17 cellular contexts compared by ENCODE assay signal in genomic region chrX:150896632-150897031, GRCh38. TPM values are rescaled to one million over a fixed set of nuclear protein-coding genes. Genes with fewer than 3 reads are reported as not detected.
DNase-seq lines count a peak whose midpoint lies in the region; ATAC-seq and TF ChIP-seq lines count a peak whose summit lies in the region.
"Had no signal": no experiment of that assay in that cellular context is flagged by ENCODE, and none has a peak within 500 bp of the region (broad histone marks: within the 10 kb centered on the region; RNA-seq: fewer than 3 reads in every experiment).

No MANE protein-coding gene starts in this region.

- H3K4me2 ChIP-seq in Karpas-422 (ENCODE audit: low read depth, low read length, poor library complexity, severe bottlenecking) (peak overlapping the region; percentile 81), mammary epithelial cell (ENCODE audit: insufficient read depth, low read depth, low read length) (peak overlapping the region; percentile 61)

- no peaks in the 10 kb centered on the region for H3K79me2 ChIP-seq in Karpas-422 (ENCODE audit: low read length)
- H3K79me2 ChIP-seq in mammary epithelial cell (ENCODE audit: insufficient read depth, low read length) = peaks cover 44% of the 10 kb centered on the region

- dilution Hi-C loops in mammary epithelial cell (cut with HindIII; ENCODE audit: low sequenced_read_pairs) = loop anchor here (10.0 kb wide), 1 partner anchor 72 kb away; no protein-coding TSS in a partner anchor

- ATAC-seq in stimulated activated effector memory CD8-positive, alpha-beta T cell treated with anti-CD3 and anti-CD28 coated beads, Interleukin-12 subunit alpha, Interleukin-12 subunit beta, amount 100 ng/mL, for 72 hours = no peak
- no peak for ATAC-seq in psoas muscle
- ATAC-seq: GM12878, HCT116, Right ventricle myocardium inferior had no signal

- CTCF ChIA-PET in MCF 10A (lab: Yijun Ruan, JAX) = interaction anchor here (0.8 kb wide), 1 partner anchor 186 kb away, joined by 3 read pairs; no protein-coding TSS in a partner anchor
- CTCF ChIA-PET in mammary epithelial cell (lab: Charles Lee; ENCODE audit: low non-redundant PET) = no interaction called here

- no peaks in the 10 kb centered on the region for H3K9me2 ChIP-seq in Karpas-422 (replicated peaks; ENCODE audit: insufficient read depth, low read length)

- peak overlapping the region; percentile 67 for H3K4me3 Mint-ChIP-seq in MCF 10A (ENCODE audit: unreplicated experiment)
- peak overlapping the region; percentile 76 for H3K4me3 Mint-ChIP-seq in stimulated activated effector memory CD8-positive, alpha-beta T cell treated with anti-CD3 and anti-CD28 coated beads, Interleukin-12 subunit alpha, Interleukin-12 subunit beta, amount 100 ng/mL, for 72 hours

- no TSS peak for BruUV-seq in MCF 10A (replicated peaks; lab: Mats Ljungman, UMichigan)
- no TSS peak for BruUV-seq in mammary epithelial cell (replicated peaks; lab: Mats Ljungman, UMichigan)

- TF ChIP-seq POLR2A in breast epithelium (IDR thresholded peaks at IDR 0.05) (no peak), prostate gland (IDR thresholded peaks at IDR 0.05) (no peak)

- H2AFZ ChIP-seq in Karpas-422 (ENCODE audit: low read length) (no peak overlapping the region), mammary epithelial cell (ENCODE audit: low read depth, low read length) (no peak overlapping the region)
- H2AFZ ChIP-seq: PC-9 had no signal

- H3K36me3 Mint-ChIP-seq in MCF 10A (ENCODE audit: insufficient read depth, unreplicated experiment) = peaks cover 5% of the 10 kb centered on the region
- H3K36me3 Mint-ChIP-seq in stimulated activated effector memory CD8-positive, alpha-beta T cell treated with anti-CD3 and anti-CD28 coated beads, Interleukin-12 subunit alpha, Interleukin-12 subunit beta, amount 100 ng/mL, for 72 hours = no peaks in the 10 kb centered on the region

- H4K20me1 ChIP-seq in Karpas-422 (ENCODE audit: insufficient read depth, low read depth, low read length) = peaks cover 5% of the 10 kb centered on the region; the same call in 1 of the 2 replicates
- H4K20me1 ChIP-seq in mammary epithelial cell (ENCODE audit: insufficient read depth, low read length) = no peaks in the 10 kb centered on the region

- no peaks in the 10 kb centered on the region for H3K4me1 Mint-ChIP-seq in MCF 10A (ENCODE audit: insufficient read depth, unreplicated experiment)
- H3K4me1 Mint-ChIP-seq in stimulated activated effector memory CD8-positive, alpha-beta T cell treated with anti-CD3 and anti-CD28 coated beads, Interleukin-12 subunit alpha, Interleukin-12 subunit beta, amount 100 ng/mL, for 72 hours = peaks cover 10% of the 10 kb centered on the region

- no peak overlapping the region for H3K27ac Mint-ChIP-seq in MCF 10A (ENCODE audit: low read depth, unreplicated experiment)
- no peak overlapping the region for H3K27ac Mint-ChIP-seq in stimulated activated effector memory CD8-positive, alpha-beta T cell treated with anti-CD3 and anti-CD28 coated beads, Interleukin-12 subunit alpha, Interleukin-12 subunit beta, amount 100 ng/mL, for 72 hours

- H3K36me3 ChIP-seq in breast epithelium (no peaks in the 10 kb centered on the region), Karpas-422 (ENCODE audit: insufficient read depth, low read length) (no peaks in the 10 kb centered on the region), mammary epithelial cell (ENCODE audit: insufficient read depth, low read length) (no peaks in the 10 kb centered on the region), prostate gland (no peaks in the 10 kb centered on the region), psoas muscle (ENCODE audit: insufficient read depth in 1 of 2, low read depth in 1 of 2) (no peaks in the 10 kb centered on the region)

- H3K9ac ChIP-seq in Karpas-422 (ENCODE audit: low read length) = no peak overlapping the region
- H3K9ac ChIP-seq in mammary epithelial cell (ENCODE audit: insufficient read depth, low read length) = no peak overlapping the region

- no peaks in the 10 kb centered on the region for H3K27me3 Mint-ChIP-seq in MCF 10A (ENCODE audit: insufficient read depth, unreplicated experiment)

- intact Hi-C loops in MCF 10A (cut with micrococcal nuclease) = loop anchor here (5.0 kb wide), 1 partner anchor 54 kb away; no protein-coding TSS in a partner anchor
- intact Hi-C loops in breast epithelium (cut with DNase I; ENCODE audit: low total_unique reads) = no loop called here
- intact Hi-C loops in mammary epithelial cell (cut with micrococcal nuclease) = no loop called here
- intact Hi-C loops in prostate gland (cut with DNase I) = no loop called here
- intact Hi-C loops in psoas muscle (cut with DNase I) = loop anchor here in 1 of 2 donors (10.0 kb wide), 1 partner anchor 122 kb away; no protein-coding TSS in a partner anchor

- in situ Hi-C loops in mammary epithelial cell (cut with MboI; ENCODE audit: low sequenced_read_pairs in 2 of 2) = no loop called here

- no peak for TF ChIP-seq CTCF in MCF 10A (IDR thresholded peaks at IDR 0.05; ENCODE audit: unreplicated experiment)
- no peak for TF ChIP-seq CTCF in breast epithelium (IDR thresholded peaks at IDR 0.05)
- no peak for TF ChIP-seq CTCF in mammary epithelial cell (conservative IDR thresholded peaks at IDR 0.05 in 1 of 2, IDR thresholded peaks at IDR 0.05 in 1 of 2; ENCODE audit: extremely low read depth in 1 of 2, insufficient read depth in 1 of 2, low read depth in 1 of 2, low read length in 2 of 2)
- no peak for TF ChIP-seq CTCF in prostate gland (IDR thresholded peaks at IDR 0.05)
- TF ChIP-seq CTCF in psoas muscle (IDR thresholded peaks at IDR 0.05) = no peak

- H3K27me3 ChIP-seq in breast epithelium (peaks cover 0 to 19% of the 10 kb centered on the region in 2 donors), Karpas-422 (ENCODE audit: low read length) (no peaks in the 10 kb centered on the region), mammary epithelial cell (ENCODE audit: insufficient read depth, low read length) (no peaks in the 10 kb centered on the region), prostate gland (replicated peaks; ENCODE audit: insufficient read depth) (no peaks in the 10 kb centered on the region), psoas muscle (ENCODE audit: insufficient read depth in 3 of 3, low read length in 2 of 3) (no peaks in the 10 kb centered on the region)

- H3K4me3 ChIP-seq in breast epithelium = no peak overlapping the region
- H3K4me3 ChIP-seq in Karpas-422 (ENCODE audit: low read length) = no peak overlapping the region
- no peak overlapping the region for H3K4me3 ChIP-seq in mammary epithelial cell (replicated peaks in 1 of 3; ENCODE audit: insufficient read depth in 1 of 3, low read depth in 2 of 3, low read length in 3 of 3)
- no peak overlapping the region for H3K4me3 ChIP-seq in prostate gland
- no peak overlapping the region for H3K4me3 ChIP-seq in psoas muscle

- WGBS in mammary epithelial cell (ENCODE audit: low coverage, missing lambda C conversion rate) = 82% methylated on average over 6 of the region's 6 CpGs
- 94% methylated on average over 6 of the region's 6 CpGs for WGBS in prostate gland
- 80 to 93% (median 91%) methylated on average over 6 of the region's 6 CpGs for WGBS in psoas muscle, 3 donors

- POLR2A ChIA-PET in MCF 10A (lab: Yijun Ruan, JAX) = interaction anchor here (1.5 to 1.9 kb wide), 2 partner anchors 53 to 55 kb away, joined by 5 to 8 read pairs; no protein-coding TSS in a partner anchor

- H3K9me3 Mint-ChIP-seq in MCF 10A (ENCODE audit: unreplicated experiment) = no peaks in the 10 kb centered on the region
- no peaks in the 10 kb centered on the region for H3K9me3 Mint-ChIP-seq in stimulated activated effector memory CD8-positive, alpha-beta T cell treated with anti-CD3 and anti-CD28 coated beads, Interleukin-12 subunit alpha, Interleukin-12 subunit beta, amount 100 ng/mL, for 72 hours

- H3K27ac ChIP-seq in breast epithelium = no peak overlapping the region
- H3K27ac ChIP-seq in Karpas-422 (ENCODE audit: low read length) = no peak overlapping the region
- no peak overlapping the region for H3K27ac ChIP-seq in mammary epithelial cell (ENCODE audit: insufficient read depth, low read depth, low read length)
- H3K27ac ChIP-seq in prostate gland = no peak overlapping the region
- no peak overlapping the region for H3K27ac ChIP-seq in psoas muscle
- H3K27ac ChIP-seq: PC-9 had no signal

- H3K9me3 ChIP-seq in breast epithelium (no peaks in the 10 kb centered on the region), Karpas-422 (ENCODE audit: low read length) (no peaks in the 10 kb centered on the region), mammary epithelial cell (replicated peaks; ENCODE audit: insufficient read depth, low read length) (peaks cover 3% of the 10 kb centered on the region), prostate gland (no peaks in the 10 kb centered on the region), psoas muscle (no peaks in the 10 kb centered on the region)

- H3K4me1 ChIP-seq in breast epithelium (no peaks in the 10 kb centered on the region), Karpas-422 (ENCODE audit: low read length) (peaks cover 14% of the 10 kb centered on the region), mammary epithelial cell (ENCODE audit: insufficient read depth, low read length) (peaks cover 7% of the 10 kb centered on the region), prostate gland (replicated peaks) (no peaks in the 10 kb centered on the region), psoas muscle (no peaks in the 10 kb centered on the region)

- DNase-seq in MCF 10A (ENCODE audit: unreplicated experiment) = no peak
- DNase-seq in breast epithelium (ENCODE audit: low spot score in 2 of 2) = no peak
- no peak for DNase-seq in Karpas-422
- DNase-seq in mammary epithelial cell = no peak
- no peak for DNase-seq in stimulated activated effector memory CD8-positive, alpha-beta T cell treated with anti-CD3 and anti-CD28 coated beads, Interleukin-12 subunit alpha, Interleukin-12 subunit beta, amount 100 ng/mL, for 72 hours (ENCODE audit: low spot score in 2 of 2)
- no peak for DNase-seq in prostate gland (ENCODE audit: low spot score)
- DNase-seq in psoas muscle = no peak
- DNase-seq: AML-193, NCI-H1092, NCI-H1694, NCI-H2107, NCI-H226, NCI-H526 treated with DMSO at 0.1 percent for 48 hours, PC-9 had no signal

RNA-seq across cellular contexts. Expression of gene CD99L2, which starts 1.8 kb away (rescaled TPM):
- total RNA-seq in MCF 10A (2022) = 37.6 and 42.4 TPM in 2 replicates
- 10 to 100 TPM; 28.1 to 81.4 (median 32.1) TPM for total RNA-seq in breast epithelium
- 4.7 and 8.6 TPM in 2 replicates for total RNA-seq in Karpas-422 (2014; rRNA removed; shearing (Covaris generic); ENCODE audit: low replicate concordance)
- total RNA-seq in mammary epithelial cell = 10 to 100 TPM; 14.9 to 26.3 TPM
- 15.3 TPM for polyA plus RNA-seq in mammary epithelial cell
- polyA minus RNA-seq in mammary epithelial cell = 10.6 TPM
- total RNA-seq in prostate gland = 10 to 100 TPM; 32.6 to 53.3 TPM
- total RNA-seq in psoas muscle = 100 to 1,000 TPM; 106 to 173 (median 136) TPM
- polyA plus RNA-seq in psoas muscle = 100 to 1,000 TPM in 2 of 3 donors, 10 to 100 TPM in 1; 62.7 to 154 (median 104) TPM
